In genomic region chr14:103543140-103543539, GRCh38 we compare ENCODE assay signal across 1 cellular context.
TF ChIP-seq lines count a peak whose summit lies in the region.

No MANE protein-coding gene starts in this region.

TF ChIP-seq in H1, 55 proteins besides CTCF, POLR2A, EP300 and RAD21:
- TF ChIP-seq SP2 (IDR thresholded peaks at IDR 0.05; ENCODE audit: low read length), result no peak
- TF ChIP-seq KDM4A (IDR thresholded peaks at IDR 0.05; ENCODE audit: low read depth, low read length, severe bottlenecking), result peak; percentile 2
TF ChIP-seq in H1: peak in this region for 1.
